Comparison of ENCODE assay signal across 19 cellular contexts in the genomic region with DNA sequence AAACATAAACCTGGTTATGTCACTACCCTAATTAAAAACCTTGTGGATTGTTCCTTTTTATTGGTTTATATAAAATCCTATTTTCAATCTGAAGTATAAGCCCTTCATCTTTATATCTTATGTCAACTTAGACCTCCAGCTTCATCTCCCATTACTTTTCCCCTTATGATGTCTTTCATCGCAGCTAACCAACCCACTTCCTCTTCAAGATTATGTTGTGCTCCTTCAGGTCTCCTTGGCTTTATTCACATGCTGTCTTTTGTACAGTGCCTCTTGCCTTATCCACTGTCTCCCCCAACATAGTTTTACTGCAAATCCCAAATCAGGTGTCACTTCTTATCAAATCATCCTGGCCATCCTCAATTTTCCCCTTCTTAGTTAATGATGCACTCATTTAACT.
"Had no signal": no experiment of that assay in that cellular context is flagged by ENCODE, and none has a peak within 500 bp of the region (broad histone marks: within the 10 kb centered on the region; RNA-seq: fewer than 3 reads in every experiment).

No MANE protein-coding gene starts in this region.

- H3K4me1 ChIP-seq: testis had no signal

- H3K4me3 Mint-ChIP-seq: activated CD4-positive, alpha-beta memory T cell treated with anti-CD3 and anti-CD28 coated beads for 36 hours; activated naive CD4-positive, alpha-beta T cell treated with anti-CD3 and anti-CD28 coated beads for 36 hours; activated T-cell treated with anti-CD3 and anti-CD28 coated beads, Interleukin-2, amount 50 U/mL, for 24 hours; natural killer cell treated with Interleukin-12 subunit alpha and Interleukin-12 subunit beta and Interleukin-15 and Interleukin-18, amount 100 ng/mL, for 72 hours had no signal

- ATAC-seq: foreskin keratinocyte, left cardiac atrium, lower lobe of right lung, sciatic nerve had no signal

- H3K36me3 Mint-ChIP-seq: activated CD4-positive, alpha-beta memory T cell treated with anti-CD3 and anti-CD28 coated beads for 36 hours; natural killer cell treated with Interleukin-12 subunit alpha and Interleukin-12 subunit beta and Interleukin-15 and Interleukin-18, amount 100 ng/mL, for 72 hours had no signal

- H3K27ac Mint-ChIP-seq: activated CD4-positive, alpha-beta memory T cell treated with anti-CD3 and anti-CD28 coated beads for 36 hours; activated naive CD4-positive, alpha-beta T cell treated with anti-CD3 and anti-CD28 coated beads for 36 hours; activated T-cell treated with anti-CD3 and anti-CD28 coated beads, Interleukin-2, amount 50 U/mL, for 24 hours; activated T-helper 2 cell treated with anti-CD3 and anti-CD28 coated beads, Interferon-gamma antibody, Interleukin-2, Interleukin-4, amounts not matched to agents 10 μg/mL and 5 μg/mL and 100 μg/mL, durations not matched to agents 14 hours and 24 hours and 36 hours; natural killer cell treated with Interleukin-12 subunit alpha and Interleukin-12 subunit beta and Interleukin-15 and Interleukin-18, amount 100 ng/mL, for 72 hours had no signal

- H3K9me3 Mint-ChIP-seq: activated CD4-positive, alpha-beta memory T cell treated with anti-CD3 and anti-CD28 coated beads for 36 hours; activated naive CD4-positive, alpha-beta T cell treated with anti-CD3 and anti-CD28 coated beads for 36 hours; activated T-cell treated with anti-CD3 and anti-CD28 coated beads, Interleukin-2, amount 50 U/mL, for 24 hours; activated T-helper 2 cell treated with anti-CD3 and anti-CD28 coated beads, Interferon-gamma antibody, Interleukin-2, Interleukin-4, amounts not matched to agents 10 μg/mL and 5 μg/mL and 100 μg/mL, durations not matched to agents 14 hours and 24 hours and 36 hours; natural killer cell treated with Interleukin-12 subunit alpha and Interleukin-12 subunit beta and Interleukin-15 and Interleukin-18, amount 100 ng/mL, for 72 hours had no signal

- H3K9me3 ChIP-seq: lower lobe of right lung, testis, upper lobe of left lung had no signal

- H3K27me3 Mint-ChIP-seq: activated CD4-positive, alpha-beta memory T cell treated with anti-CD3 and anti-CD28 coated beads for 36 hours; activated T-cell treated with anti-CD3 and anti-CD28 coated beads, Interleukin-2, amount 50 U/mL, for 24 hours; natural killer cell treated with Interleukin-12 subunit alpha and Interleukin-12 subunit beta and Interleukin-15 and Interleukin-18, amount 100 ng/mL, for 72 hours had no signal

- H3K36me3 ChIP-seq: brain microvascular endothelial cell, lower lobe of right lung, upper lobe of left lung, WERI-Rb-1 had no signal

- DNase-seq: activated CD4-positive, alpha-beta memory T cell treated with anti-CD3 and anti-CD28 coated beads for 36 hours; activated CD4-positive, alpha-beta T cell treated with anti-CD3 and anti-CD28 coated beads for 4 hours; activated naive CD4-positive, alpha-beta T cell treated with anti-CD3 and anti-CD28 coated beads for 36 hours; activated T-cell treated with anti-CD3 and anti-CD28 coated beads, Interleukin-2, amount 50 U/mL, for 24 hours; aorta; brain microvascular endothelial cell; foreskin keratinocyte; hippocampal formation; left cardiac atrium; lower lobe of right lung; stimulated activated CD4-positive, alpha-beta T cell treated with anti-CD3 and anti-CD28 coated beads, Interleukin-4, amount 100 ng/mL, for 1 hour; testis; upper lobe of left lung; WERI-Rb-1 had no signal

- H3K27ac ChIP-seq: brain microvascular endothelial cell, coronary artery, foreskin keratinocyte, lower lobe of right lung, testis, upper lobe of left lung, WERI-Rb-1 had no signal

- H3K27me3 ChIP-seq: brain microvascular endothelial cell, foreskin keratinocyte, testis, upper lobe of left lung had no signal

- H3K4me3 ChIP-seq: coronary artery, lower lobe of right lung, smooth muscle cell, testis, upper lobe of left lung had no signal
